In genomic region chr4:152679414-152680281, GRCh38 we compare ENCODE assay signal across 8 cellular contexts. TPM values are rescaled to one million over a fixed set of nuclear protein-coding genes. Genes with fewer than 3 reads are reported as not detected.
A peak's percentile ranks its signal among the peaks of the same experiment; 100 is the strongest.
DNase-seq lines count a peak whose midpoint lies in the region; ATAC-seq and TF ChIP-seq lines count a peak whose summit lies in the region.

TMEM154 (minus strand) TSS chr4:152679997; CDS start chr4:152679933, 64 bp downstream.

- DNase-seq in BE2C: peak; percentile 59
- DNase-seq in Peyer's patch: peak; percentile 75 to 91 (median 83)
- DNase-seq in activated T-helper 1 cell treated with anti-CD3 and anti-CD28 coated beads, Interleukin-2, amount 50 U/mL, for 16 hours (ENCODE audit: low read depth in 1 of 2, low spot score in 1 of 2): peak; percentile 46 to 49
- DNase-seq in fibroblast of the conjunctiva (ENCODE audit: low read depth): peak; percentile 28
- DNase-seq in stomach: peak; percentile 67

- peak within 1 kb of the TSS; percentile 45 to 74 (median 56) for H3K27ac ChIP-seq in Peyer's patch
- peak within 1 kb of the TSS in 4 of 5 donors; percentile 54 to 76 (median 61) for H3K27ac ChIP-seq in stomach

- H3K36me3 ChIP-seq in BE2C: no peaks in the 10 kb centered on the region
- H3K36me3 ChIP-seq in Peyer's patch: no peaks in the 10 kb centered on the region
- H3K36me3 ChIP-seq in neuron (ENCODE audit: insufficient read depth, low read length): no peaks in the 10 kb centered on the region
- no peaks in the 10 kb centered on the region for H3K36me3 ChIP-seq in stomach

- no peak for TF ChIP-seq EP300 in stomach (IDR thresholded peaks at IDR 0.05)

- no peaks in the 10 kb centered on the region for H3K27me3 ChIP-seq in BE2C
- H3K27me3 ChIP-seq in Peyer's patch: no peaks in the 10 kb centered on the region
- peaks cover 55% of the 10 kb centered on the region for H3K27me3 ChIP-seq in neuron (ENCODE audit: insufficient read depth, low read length)
- no peaks in the 10 kb centered on the region for H3K27me3 ChIP-seq in stomach

- peaks cover 3% of the 10 kb centered on the region; the same call in 1 of the 2 replicates for H3K4me1 ChIP-seq in BE2C
- H3K4me1 ChIP-seq in Peyer's patch: peaks cover 0 to 6% (median 0%) of the 10 kb centered on the region in 4 donors
- H3K4me1 ChIP-seq in neuron (ENCODE audit: insufficient read depth, low read length): peaks cover 4% of the 10 kb centered on the region
- peaks cover 0 to 19% (median 12%) of the 10 kb centered on the region in 4 donors for H3K4me1 ChIP-seq in stomach

- no peaks in the 10 kb centered on the region for H3K9me3 ChIP-seq in BE2C
- no peaks in the 10 kb centered on the region for H3K9me3 ChIP-seq in Peyer's patch
- H3K9me3 ChIP-seq in neuron (ENCODE audit: low read length): no peaks in the 10 kb centered on the region
- no peaks in the 10 kb centered on the region for H3K9me3 ChIP-seq in stomach

- H2AFZ ChIP-seq in neuron (ENCODE audit: low read depth, low read length): peak within 1 kb of the TSS; percentile 88

- TF ChIP-seq POLR2A in GM18951 (IDR thresholded peaks at IDR 0.05; ENCODE audit: extremely low read depth, insufficient read depth, insufficient read length) (peak; percentile 93), Peyer's patch (IDR thresholded peaks at IDR 0.05) (peak; percentile 31), stomach (IDR thresholded peaks at IDR 0.05) (no peak)

- TF ChIP-seq CTCF in BE2C (IDR thresholded peaks at IDR 0.05; ENCODE audit: low read depth, low read length) (no peak), Peyer's patch (IDR thresholded peaks at IDR 0.05) (no peak), stomach (IDR thresholded peaks at IDR 0.05) (no peak)

- 5 to 10% (median 8%) methylated on average over 31 to 32 of the region's 32 CpGs for WGBS in stomach, 5 donors

- intact Hi-C loops in stomach (cut with DNase I; ENCODE audit: low total_unique reads): no loop called here

- ATAC-seq in HG03175 (IDR thresholded peaks at IDR 0.05; ENCODE audit: unreplicated experiment): peak; percentile 87

- H3K4me3 ChIP-seq in BE2C (ENCODE audit: low read depth, low read length) (peak within 1 kb of the TSS; percentile 65), Peyer's patch (peak within 1 kb of the TSS; percentile 38 to 55 (median 47)), neuron (ENCODE audit: low read length) (peak within 1 kb of the TSS; percentile 54), stomach (peak within 1 kb of the TSS; percentile 37 to 57 (median 48))

- in situ Hi-C loops in GM18951 (cut with MboI; ENCODE audit: low sequenced_read_pairs, unreplicated experiment): no loop called here

RNA-seq across cellular contexts. Expression of gene TMEM154, which starts in this region (rescaled TPM):
- polyA plus RNA-seq in BE2C (2012; ENCODE audit: insufficient read depth, insufficient read length, low read depth): 0.34 TPM
- 10 to 100 TPM in 1 of 4 donors, 1 to 10 TPM in 2, under 1 TPM in 1; 0.38 to 56.9 (median 2.5) TPM for total RNA-seq in Peyer's patch
- 1 to 10 TPM in 2 of 5 donors, under 1 TPM in 3; under 0.01 to 5.5 (median 0.58) TPM for total RNA-seq in stomach
- 1 to 10 TPM in 1 of 3 donors, under 1 TPM in 2; 0.46 to 3.8 (median 0.81) TPM for polyA plus RNA-seq in stomach

Comparison
In these comparisons a context has a peak if more than half of its experiments do, and no peak if none do; other contexts are left out.
1. Peak in every context shown above with its lines: DNase-seq, ATAC-seq, H3K4me3 ChIP-seq and H3K27ac ChIP-seq.
2. DNase-seq: peak in every context shown above with its lines; median percentile 83 in Peyer's patch; 67 in stomach; 59 in BE2C; 48 in activated T-helper 1 cell treated with anti-CD3 and anti-CD28 coated beads, Interleukin-2, amount 50 U/mL, for 16 hours; 28 in fibroblast of the conjunctiva.
3. POLR2A ChIP-seq: peak in GM18951 (single experiment) and Peyer's patch (2 of 2); none in stomach (0 of 4).